ENCODE assay signal across 2 cellular contexts in genomic region chr12:52197371-52198231, GRCh38.
TF ChIP-seq lines count a peak whose summit lies in the region.

No MANE protein-coding gene starts in this region.

TF ChIP-seq in A549, 52 proteins besides CTCF, POLR2A, EP300 and RAD21 (continued from another document):
- TF ChIP-seq TFCP2L1 (CRISPR knock-in tag; IDR thresholded peaks at IDR 0.05), result no peak
- no peak for TF ChIP-seq JUN (IDR thresholded peaks at IDR 0.05)
- TF ChIP-seq EHF (CRISPR knock-in tag; IDR thresholded peaks at IDR 0.05), result no peak
- TF ChIP-seq FOXS1 (CRISPR knock-in tag; IDR thresholded peaks at IDR 0.05), result no peak
- TF ChIP-seq NR3C1 (IDR thresholded peaks at IDR 0.05), result no peak
- TF ChIP-seq REST (IDR thresholded peaks at IDR 0.05), result no peak
- no peak for TF ChIP-seq HMGXB4 (CRISPR knock-in tag; IDR thresholded peaks at IDR 0.05; ENCODE audit: borderline replicate concordance)
- TF ChIP-seq MYC (IDR thresholded peaks at IDR 0.05; ENCODE audit: borderline replicate concordance, low read length), result no peak
- no peak for TF ChIP-seq FOSB (CRISPR knock-in tag; IDR thresholded peaks at IDR 0.05)
- TF ChIP-seq TP53 (CRISPR knock-in tag; IDR thresholded peaks at IDR 0.05), result no peak
- no peak for TF ChIP-seq HES2 (IDR thresholded peaks at IDR 0.05)
- no peak for TF ChIP-seq RARB (CRISPR knock-in tag; IDR thresholded peaks at IDR 0.05)
- TF ChIP-seq E2F6 (IDR thresholded peaks at IDR 0.05; ENCODE audit: borderline replicate concordance, low read depth), result no peak
- TF ChIP-seq KDM5A (IDR thresholded peaks at IDR 0.05), result no peak

TF ChIP-seq in HepG2, 621 proteins besides CTCF, POLR2A, EP300 and RAD21 (continued from another document):
- TF ChIP-seq FOXJ3 (CRISPR knock-in tag; IDR thresholded peaks at IDR 0.05; ENCODE audit: borderline replicate concordance), result no peak
